Comparison of ENCODE assay signal across 31 cellular contexts in the genomic region with DNA sequence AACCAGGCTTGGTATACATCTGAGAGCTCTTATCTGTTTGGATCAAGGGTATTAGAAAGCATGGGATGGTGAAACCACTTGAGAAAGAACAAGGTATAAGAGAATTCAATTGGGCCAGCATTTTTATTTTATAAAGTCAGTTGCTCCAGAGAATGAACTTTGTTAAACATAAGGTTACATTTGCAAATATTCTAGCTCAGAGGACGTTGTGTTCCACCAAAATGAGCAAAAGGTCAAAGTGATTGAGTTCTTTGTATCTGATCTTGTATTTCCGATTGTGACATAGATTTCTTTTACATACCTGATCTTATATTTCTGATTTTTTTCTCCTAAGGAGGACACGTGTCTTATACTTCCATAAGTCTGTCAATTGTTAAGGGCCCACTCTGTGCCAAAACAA.
"Had no signal": no experiment of that assay in that cellular context is flagged by ENCODE, and none has a peak within 500 bp of the region (broad histone marks: within the 10 kb centered on the region; RNA-seq: fewer than 3 reads in every experiment).

No MANE protein-coding gene starts in this region.

- H3K4me2 ChIP-seq: smooth muscle cell had no signal

- H2AFZ ChIP-seq: parathyroid adenoma had no signal

- H3K4me1 Mint-ChIP-seq: naive thymus-derived CD8-positive, alpha-beta T cell; neural crest cell had no signal

- FAIRE-seq: urothelium cell line had no signal

- H3K9ac ChIP-seq: parathyroid adenoma had no signal

- H3K4me1 ChIP-seq: parathyroid adenoma, psoas muscle, spleen, thyroid gland, tibial nerve, upper lobe of left lung had no signal

- DNase-seq: naive B cell; naive thymus-derived CD8-positive, alpha-beta T cell; nephron progenitor cell; nucleus accumbens; posterior cingulate gyrus; psoas muscle; right cardiac atrium; spleen; stimulated activated CD4-positive, alpha-beta T cell treated with anti-CD3 and anti-CD28 coated beads, Interleukin-12 subunit alpha, Interleukin-12 subunit beta, amount 100 ng/mL, for 4 hours; stimulated activated CD4-positive, alpha-beta T cell treated with anti-CD3 and anti-CD28 coated beads, Interleukin-1b, Interleukin-23, amount 100 ng/mL, for 48 hours; stimulated activated CD4-positive, alpha-beta T cell treated with anti-CD3 and anti-CD28 coated beads, Interleukin-4, amount 100 ng/mL, for 1 hour; stimulated activated CD4-positive, alpha-beta T cell treated with anti-CD3 and anti-CD28 coated beads, Interleukin-4, amount 100 ng/mL, for 4 hours; stimulated activated CD8-positive, alpha-beta memory T cell treated with anti-CD3 and anti-CD28 coated beads, Interleukin-4, amount 100 ng/mL, for 48 hours; stimulated activated naive B cell treated with anti-CD40 and anti-IgM and Interleukin-4, amounts not matched to agents 10 μg/mL and 1 μg/mL and 100 μg/mL, for 72 hours; stimulated activated naive CD4-positive, alpha-beta T cell treated with Interleukin-2 at 50 U/mL for 16 hours; stomach; thyroid gland; trophoblast cell; upper lobe of left lung had no signal

- H3K36me3 ChIP-seq: neutrophil, spleen, stomach, thoracic aorta, thyroid gland, tibial nerve, upper lobe of left lung had no signal

- H3K27ac ChIP-seq: neutrophil, parathyroid adenoma, psoas muscle, skin epidermis, spleen, stomach, thoracic aorta, thyroid gland, tibial nerve, upper lobe of left lung had no signal

- H3K36me3 Mint-ChIP-seq: naive B cell; naive thymus-derived CD8-positive, alpha-beta T cell; natural killer cell treated with Interleukin-12 subunit alpha and Interleukin-12 subunit beta and Interleukin-15 and Interleukin-18, amount 100 ng/mL, for 72 hours; stimulated activated naive B cell treated with anti-CD40 and anti-IgM and Interleukin-4, amounts not matched to agents 10 μg/mL and 1 μg/mL and 100 μg/mL, for 72 hours had no signal

- H3K27me3 ChIP-seq: neutrophil, spleen, thyroid gland, tibial nerve, upper lobe of left lung had no signal

- H3K9me3 Mint-ChIP-seq: naive B cell; naive thymus-derived CD8-positive, alpha-beta T cell; natural killer cell treated with Interleukin-12 subunit alpha and Interleukin-12 subunit beta and Interleukin-15 and Interleukin-18, amount 100 ng/mL, for 72 hours; nephron progenitor cell; neural crest cell; stimulated activated naive B cell treated with anti-CD40 and anti-IgM and Interleukin-4, amounts not matched to agents 10 μg/mL and 1 μg/mL and 100 μg/mL, for 72 hours; stimulated activated naive CD8-positive, alpha-beta T cell treated with anti-CD3 and anti-CD28 coated beads, Interleukin-15, Interleukin-2, amounts not matched to agents 100 ng/mL and 50 ng/mL, for 24 hours had no signal

- H3K9me3 ChIP-seq: neutrophil, psoas muscle, spleen, stomach, thoracic aorta, thyroid gland, tibial nerve, upper lobe of left lung had no signal

- H3K4me3 Mint-ChIP-seq: naive B cell; naive thymus-derived CD8-positive, alpha-beta T cell; natural killer cell treated with Interleukin-12 subunit alpha and Interleukin-12 subunit beta and Interleukin-15 and Interleukin-18, amount 100 ng/mL, for 72 hours; nephron progenitor cell; neural crest cell; stimulated activated naive B cell treated with anti-CD40 and anti-IgM and Interleukin-4, amounts not matched to agents 10 μg/mL and 1 μg/mL and 100 μg/mL, for 72 hours; stimulated activated naive CD8-positive, alpha-beta T cell treated with anti-CD3 and anti-CD28 coated beads, Interleukin-15, Interleukin-2, amounts not matched to agents 100 ng/mL and 50 ng/mL, for 24 hours had no signal

- H3K27me3 Mint-ChIP-seq: natural killer cell treated with Interleukin-12 subunit alpha and Interleukin-12 subunit beta and Interleukin-15 and Interleukin-18, amount 100 ng/mL, for 72 hours; progenitor cell of endocrine pancreas had no signal

- H3K79me2 ChIP-seq: parathyroid adenoma had no signal

- ATAC-seq: naive thymus-derived CD8-positive, alpha-beta T cell; natural killer cell treated with Interleukin-12 subunit alpha and Interleukin-12 subunit beta and Interleukin-15 and Interleukin-18, amount 100 ng/mL, for 72 hours; psoas muscle; right cardiac atrium; sciatic nerve; stimulated activated naive B cell treated with anti-CD40 and anti-IgM and Interleukin-4, amounts not matched to agents 10 μg/mL and 1 μg/mL and 100 μg/mL, for 72 hours had no signal

- H3K27ac Mint-ChIP-seq: naive B cell; naive thymus-derived CD8-positive, alpha-beta T cell; natural killer cell treated with Interleukin-12 subunit alpha and Interleukin-12 subunit beta and Interleukin-15 and Interleukin-18, amount 100 ng/mL, for 72 hours; nephron progenitor cell; progenitor cell of endocrine pancreas; stimulated activated naive B cell treated with anti-CD40 and anti-IgM and Interleukin-4, amounts not matched to agents 10 μg/mL and 1 μg/mL and 100 μg/mL, for 72 hours; stimulated activated naive CD8-positive, alpha-beta T cell treated with anti-CD3 and anti-CD28 coated beads, Interleukin-15, Interleukin-2, amounts not matched to agents 100 ng/mL and 50 ng/mL, for 24 hours had no signal

- H3K4me3 ChIP-seq: psoas muscle, skin epidermis, smooth muscle cell, spleen, stomach, thoracic aorta, thyroid gland, tibial nerve, upper lobe of left lung had no signal
